ENCODE assay signal across 13 cellular contexts in genomic region chr11:35288817-35289541, GRCh38.
A peak's percentile ranks its signal among the peaks of the same experiment; 100 is the strongest.
DNase-seq lines count a peak whose midpoint lies in the region; ATAC-seq, FAIRE-seq and TF ChIP-seq lines count a peak whose summit lies in the region.
"Had no signal": no experiment of that assay in that cellular context is flagged by ENCODE, and none has a peak within 500 bp of the region (broad histone marks: within the 10 kb centered on the region; RNA-seq: fewer than 3 reads in every experiment).

No MANE protein-coding gene starts in this region.

- H3K4me3 Mint-ChIP-seq in glutamatergic neuron (ENCODE audit: unreplicated experiment): no peak overlapping the region

- no peak overlapping the region for H3K4me2 ChIP-seq in mesendoderm (ENCODE audit: low read length)

- no peaks in the 10 kb centered on the region for H3K9me3 Mint-ChIP-seq in glutamatergic neuron (ENCODE audit: unreplicated experiment)

- H2AK5ac ChIP-seq in mesendoderm (ENCODE audit: low read length): no peak overlapping the region

- FAIRE-seq in HTR-8/SVneo (lab: Jason Lieb, UNC): no peak

- no peak overlapping the region for H2BK5ac ChIP-seq in mesendoderm (ENCODE audit: low read length)

- POLR2A ChIA-PET in BJ (lab: Charles Lee): no interaction called here

- H2BK15ac ChIP-seq in mesendoderm (replicated peaks; ENCODE audit: low read depth): no peak overlapping the region

- no peaks in the 10 kb centered on the region for H3K79me2 ChIP-seq in mesendoderm (ENCODE audit: control insufficient read depth, insufficient read depth, low read length)

- DNase-seq in BJ (ENCODE audit: low read depth): peak; percentile 60
- DNase-seq in HTR-8/SVneo (ENCODE audit: insufficient read length, low spot score): peak; percentile 48
- DNase-seq in astrocyte of the cerebellum (ENCODE audit: low read depth): peak; percentile 83
- DNase-seq in mesendoderm: no peak
- no peak for DNase-seq in glutamatergic neuron
- no peak for DNase-seq in superior temporal gyrus (ENCODE audit: extremely low spot score)
- DNase-seq: activated effector memory CD4-positive, alpha-beta T cell treated with anti-CD3 and anti-CD28 coated beads, Interleukin-2, amount 50 U/mL, for 16 hours; DMS79 treated with DMSO at 0.1 percent for 48 hours; NCI-H510A; T-helper 9 cell had no signal

- H4K5ac ChIP-seq in mesendoderm (ENCODE audit: low read length): no peak overlapping the region

- no peaks in the 10 kb centered on the region for H3K4me1 ChIP-seq in mesendoderm (ENCODE audit: control insufficient read depth, low read depth, low read length)

- no peaks in the 10 kb centered on the region for H3K27me3 ChIP-seq in BJ (ENCODE audit: control insufficient read depth, insufficient read depth, low read length)
- no peaks in the 10 kb centered on the region for H3K27me3 ChIP-seq in mesendoderm (ENCODE audit: insufficient read depth, low read length, poor library complexity)

- no peak overlapping the region for H3K27ac Mint-ChIP-seq in glutamatergic neuron (ENCODE audit: unreplicated experiment)

- CTCF ChIA-PET in BJ (lab: Yijun Ruan, JAX): interaction anchor here (1.3 to 2.0 kb wide), 2 partner anchors 16 to 73 kb away, joined by 3 to 9 read pairs; no protein-coding TSS in a partner anchor

- H3K27ac ChIP-seq in mesendoderm (ENCODE audit: low read depth, low read length): no peak overlapping the region

- no peaks in the 10 kb centered on the region for H3K79me1 ChIP-seq in mesendoderm (ENCODE audit: low read length)

- no peak overlapping the region for H3K9ac ChIP-seq in mesendoderm (ENCODE audit: low read length)

- H3K27me3 Mint-ChIP-seq in glutamatergic neuron (ENCODE audit: unreplicated experiment): no peaks in the 10 kb centered on the region

- H3K18ac ChIP-seq in mesendoderm (ENCODE audit: low read length): peak overlapping the region; percentile 51

- H3K4me3 ChIP-seq in BJ (ENCODE audit: low read depth, low read length): no peak overlapping the region
- no peak overlapping the region for H3K4me3 ChIP-seq in astrocyte of the cerebellum (ENCODE audit: low read depth, low read length)
- no peak overlapping the region for H3K4me3 ChIP-seq in mesendoderm (ENCODE audit: low read length)

- ATAC-seq in GM19328 (IDR thresholded peaks at IDR 0.05; ENCODE audit: unreplicated experiment) (no peak), HG02970 (IDR thresholded peaks at IDR 0.05; ENCODE audit: low FRiP score, unreplicated experiment) (no peak)
- ATAC-seq: esophagus mucosa had no signal

- no peak for TF ChIP-seq CTCF in BJ (IDR thresholded peaks at IDR 0.05; ENCODE audit: insufficient read depth, low read depth, low read length)
- no peak for TF ChIP-seq CTCF in astrocyte of the cerebellum (IDR thresholded peaks at IDR 0.05; ENCODE audit: low read depth, low read length, missing control alignments)
- TF ChIP-seq CTCF in glutamatergic neuron (IDR thresholded peaks at IDR 0.05; ENCODE audit: partially characterized antibody, unreplicated experiment): no peak

- H3K56ac ChIP-seq in mesendoderm (ENCODE audit: low read length): no peak overlapping the region

- H3K4me1 Mint-ChIP-seq in glutamatergic neuron (ENCODE audit: low read depth, unreplicated experiment): peaks cover 10% of the 10 kb centered on the region

- no peaks in the 10 kb centered on the region for H3K36me3 Mint-ChIP-seq in glutamatergic neuron (ENCODE audit: unreplicated experiment)

- H3K36me3 ChIP-seq in BJ (ENCODE audit: control insufficient read depth, insufficient read depth, low read length) (no peaks in the 10 kb centered on the region), mesendoderm (ENCODE audit: control insufficient read depth, insufficient read depth, low read length) (no peaks in the 10 kb centered on the region)

- in situ Hi-C loops in astrocyte of the cerebellum (cut with HindIII; ENCODE audit: low sequenced_read_pairs): no loop called here

- H4K8ac ChIP-seq in mesendoderm (ENCODE audit: low read depth, low read length): peak overlapping the region; percentile 56

- no peak overlapping the region for H2BK120ac ChIP-seq in mesendoderm (ENCODE audit: low read depth, low read length)

- no peak overlapping the region for H3K4ac ChIP-seq in mesendoderm (ENCODE audit: low read depth, low read length)

- no peak overlapping the region for H3K23ac ChIP-seq in mesendoderm (ENCODE audit: low read length)

- WGBS in mesendoderm (ENCODE audit: extremely low coverage, insufficient coverage, low lambda C conversion rate): no CpG with 5 or more reads among the region's 5 CpGs

Comparison
In these comparisons a context has a peak if more than half of its experiments do, and no peak if none do; other contexts are left out.
1. DNase-seq: peak in BJ (single experiment), HTR-8/SVneo (single experiment) and astrocyte of the cerebellum (single experiment); none in mesendoderm (single experiment), glutamatergic neuron (single experiment) and superior temporal gyrus (single experiment).